In genomic region chr3:107560166-107560565, GRCh38 we compare ENCODE assay signal across 26 cellular contexts.
"Had no signal": no experiment of that assay in that cellular context is flagged by ENCODE, and none has a peak within 500 bp of the region (broad histone marks: within the 10 kb centered on the region; RNA-seq: fewer than 3 reads in every experiment).

No MANE protein-coding gene starts in this region.

- H3K4me3 Mint-ChIP-seq: activated CD4-positive, alpha-beta memory T cell treated with anti-CD3 and anti-CD28 coated beads, Interleukin-2, amount 10 ng/mL, durations not matched to agents 7 days and 5 days; activated CD4-positive, alpha-beta T cell treated with anti-CD3 and anti-CD28 coated beads, Interleukin-2, amount 10 ng/mL, durations not matched to agents 7 days and 5 days; activated naive CD4-positive, alpha-beta T cell treated with anti-CD3 and anti-CD28 coated beads, Interleukin-2, amount 10 ng/mL, durations not matched to agents 7 days and 5 days; activated naive CD8-positive, alpha-beta T cell treated with anti-CD3 and anti-CD28 coated beads for 36 hours; activated naive CD8-positive, alpha-beta T cell treated with anti-CD3 and anti-CD28 coated beads, Interleukin-2, amount 50 U/mL, for 24 hours; activated T-cell treated with anti-CD3 and anti-CD28 coated beads, Interleukin-2, amount 50 U/mL, for 24 hours; activated T-helper 1 cell treated with anti-CD3 and anti-CD28 coated beads, Interleukin-12 subunit alpha, Interleukin-12 subunit beta, Interleukin-2, Interleukin-4 antibody, amounts not matched to agents 30 ng/mL and 10 ng/mL and 1 ng/mL, durations not matched to agents 14 hours and 24 hours and 36 hours; WTC11 had no signal

- H3K9me3 Mint-ChIP-seq: activated CD4-positive, alpha-beta memory T cell treated with anti-CD3 and anti-CD28 coated beads, Interleukin-2, amount 10 ng/mL, durations not matched to agents 7 days and 5 days; activated CD4-positive, alpha-beta T cell treated with anti-CD3 and anti-CD28 coated beads, Interleukin-2, amount 10 ng/mL, durations not matched to agents 7 days and 5 days; activated naive CD4-positive, alpha-beta T cell treated with anti-CD3 and anti-CD28 coated beads, Interleukin-2, amount 10 ng/mL, durations not matched to agents 7 days and 5 days; activated naive CD8-positive, alpha-beta T cell treated with anti-CD3 and anti-CD28 coated beads for 36 hours; activated naive CD8-positive, alpha-beta T cell treated with anti-CD3 and anti-CD28 coated beads, Interleukin-2, amount 50 U/mL, for 24 hours; activated T-cell treated with anti-CD3 and anti-CD28 coated beads, Interleukin-2, amount 50 U/mL, for 24 hours; activated T-helper 1 cell treated with anti-CD3 and anti-CD28 coated beads, Interleukin-12 subunit alpha, Interleukin-12 subunit beta, Interleukin-2, Interleukin-4 antibody, amounts not matched to agents 30 ng/mL and 10 ng/mL and 1 ng/mL, durations not matched to agents 14 hours and 24 hours and 36 hours; WTC11 had no signal

- H3K27ac ChIP-seq: adrenal gland, body of pancreas had no signal

- H3K36me3 Mint-ChIP-seq: activated naive CD4-positive, alpha-beta T cell treated with anti-CD3 and anti-CD28 coated beads, Interleukin-2, amount 10 ng/mL, durations not matched to agents 7 days and 5 days; activated naive CD8-positive, alpha-beta T cell treated with anti-CD3 and anti-CD28 coated beads for 36 hours; WTC11 had no signal

- H3K27me3 Mint-ChIP-seq: activated CD4-positive, alpha-beta memory T cell treated with anti-CD3 and anti-CD28 coated beads, Interleukin-2, amount 10 ng/mL, durations not matched to agents 7 days and 5 days; activated CD4-positive, alpha-beta T cell treated with anti-CD3 and anti-CD28 coated beads, Interleukin-2, amount 10 ng/mL, durations not matched to agents 7 days and 5 days; activated naive CD4-positive, alpha-beta T cell treated with anti-CD3 and anti-CD28 coated beads, Interleukin-2, amount 10 ng/mL, durations not matched to agents 7 days and 5 days; activated naive CD8-positive, alpha-beta T cell treated with anti-CD3 and anti-CD28 coated beads for 36 hours; activated naive CD8-positive, alpha-beta T cell treated with anti-CD3 and anti-CD28 coated beads, Interleukin-2, amount 50 U/mL, for 24 hours; activated T-cell treated with anti-CD3 and anti-CD28 coated beads, Interleukin-2, amount 50 U/mL, for 24 hours had no signal

- ATAC-seq: activated naive CD8-positive, alpha-beta T cell treated with anti-CD3 and anti-CD28 coated beads, Interleukin-2, amount 50 U/mL, for 24 hours; body of pancreas; esophagus mucosa; WTC11 had no signal

- H3K4me3 ChIP-seq: adrenal gland, body of pancreas had no signal

- H3K27ac Mint-ChIP-seq: activated CD4-positive, alpha-beta memory T cell treated with anti-CD3 and anti-CD28 coated beads, Interleukin-2, amount 10 ng/mL, durations not matched to agents 7 days and 5 days; activated CD4-positive, alpha-beta T cell treated with anti-CD3 and anti-CD28 coated beads, Interleukin-2, amount 10 ng/mL, durations not matched to agents 7 days and 5 days; activated naive CD4-positive, alpha-beta T cell treated with anti-CD3 and anti-CD28 coated beads, Interleukin-2, amount 10 ng/mL, durations not matched to agents 7 days and 5 days; activated naive CD8-positive, alpha-beta T cell treated with anti-CD3 and anti-CD28 coated beads for 36 hours; activated naive CD8-positive, alpha-beta T cell treated with anti-CD3 and anti-CD28 coated beads, Interleukin-2, amount 50 U/mL, for 24 hours; activated T-cell treated with anti-CD3 and anti-CD28 coated beads, Interleukin-2, amount 50 U/mL, for 24 hours; activated T-helper 1 cell treated with anti-CD3 and anti-CD28 coated beads, Interleukin-12 subunit alpha, Interleukin-12 subunit beta, Interleukin-2, Interleukin-4 antibody, amounts not matched to agents 30 ng/mL and 10 ng/mL and 1 ng/mL, durations not matched to agents 14 hours and 24 hours and 36 hours; WTC11 had no signal

- H3K27me3 ChIP-seq: adrenal gland, body of pancreas had no signal

- DNase-seq: activated CD4-positive, alpha-beta memory T cell treated with anti-CD3 and anti-CD28 coated beads, Interleukin-2, amount 10 ng/mL, durations not matched to agents 7 days and 5 days; activated CD4-positive, alpha-beta T cell treated with anti-CD3 and anti-CD28 coated beads for 1 hour; activated CD4-positive, alpha-beta T cell treated with anti-CD3 and anti-CD28 coated beads for 4 hours; activated CD4-positive, alpha-beta T cell treated with anti-CD3 and anti-CD28 coated beads, Interleukin-2, amount 10 ng/mL, durations not matched to agents 7 days and 5 days; activated CD4-positive, alpha-beta T cell treated with anti-CD3 and anti-CD28 coated beads, Interleukin-2, amount 50 U/mL, for 4 hours; activated CD8-positive, alpha-beta memory T cell treated with anti-CD3 and anti-CD28 coated beads, Interleukin-2, amount 50 U/mL, for 48 hours; activated gamma-delta T cell; activated naive CD4-positive, alpha-beta T cell; activated naive CD4-positive, alpha-beta T cell treated with anti-CD3 and anti-CD28 coated beads, Interleukin-2, amount 10 ng/mL, durations not matched to agents 7 days and 5 days; activated naive CD8-positive, alpha-beta T cell treated with anti-CD3 and anti-CD28 coated beads for 36 hours; activated naive CD8-positive, alpha-beta T cell treated with anti-CD3 and anti-CD28 coated beads, Interleukin-2, amount 50 U/mL, for 24 hours; activated T-cell treated with anti-CD3 and anti-CD28 coated beads for 4 hours; activated T-cell treated with anti-CD3 and anti-CD28 coated beads, Interleukin-2, amount 50 U/mL, for 24 hours; adrenal gland; amygdala; aorta; body of pancreas; caudate nucleus; cortex of kidney; dermis blood vessel endothelial cell; effector CD8-positive, alpha-beta T cell; foreskin fibroblast; head of caudate nucleus had no signal

- H3K9me3 ChIP-seq: adrenal gland, body of pancreas had no signal
